Comparison of ENCODE assay signal across 18 cellular contexts in the genomic region with DNA sequence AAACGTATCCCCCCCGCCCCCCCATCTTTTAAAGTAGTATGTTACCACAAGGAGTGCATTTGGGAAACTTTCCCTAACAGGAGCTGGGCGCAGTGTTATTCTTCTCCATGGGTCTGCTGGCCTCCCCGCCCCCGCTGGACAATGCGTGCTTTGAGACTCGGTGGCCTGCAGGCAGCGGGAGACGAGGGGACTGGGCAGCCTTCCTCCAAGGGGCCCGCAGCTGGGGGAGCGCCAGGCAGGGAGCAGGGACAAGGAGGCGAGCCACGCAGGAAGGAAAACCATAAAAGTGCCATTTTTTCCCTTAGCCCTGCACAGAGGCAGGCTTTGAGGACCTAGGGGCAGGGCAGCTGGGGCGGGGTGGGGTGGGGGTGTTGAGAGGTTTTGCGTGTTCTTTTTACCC. TPM values are rescaled to one million over a fixed set of nuclear protein-coding genes. Genes with fewer than 3 reads are reported as not detected.
DNase-seq lines count a peak whose midpoint lies in the region; ATAC-seq and TF ChIP-seq lines count a peak whose summit lies in the region.
"Had no signal": no experiment of that assay in that cellular context is flagged by ENCODE, and none has a peak within 500 bp of the region (broad histone marks: within the 10 kb centered on the region; RNA-seq: fewer than 3 reads in every experiment).

No MANE protein-coding gene starts in this region.

- H3K18ac ChIP-seq in mesenchymal stem cell (ENCODE audit: low read depth in 1 of 2, low read length in 2 of 2) = no peak overlapping the region

- no peak overlapping the region for H3K23ac ChIP-seq in mesenchymal stem cell (ENCODE audit: low read length in 2 of 2)

- H2BK15ac ChIP-seq in mesenchymal stem cell (ENCODE audit: low read depth, poor library complexity, severe bottlenecking) = no peak overlapping the region

- no peak overlapping the region for H2BK5ac ChIP-seq in mesenchymal stem cell (ENCODE audit: low read depth, low read length, poor library complexity, severe bottlenecking)

- CTCF ChIA-PET in WTC11 (lab: Charles Lee) = interaction anchor here (0.6 to 1.9 kb wide), 4 partner anchors 11 to 445 kb away, joined by 3 to 7 read pairs (median 4); no protein-coding TSS in a partner anchor
- CTCF ChIA-PET in SK-N-SH (lab: Yijun Ruan, JAX) = interaction anchor here (1.1 kb wide), 1 partner anchor 17 kb away, joined by 3 read pairs; no protein-coding TSS in a partner anchor

- H3K27me3 Mint-ChIP-seq in WTC11 (ENCODE audit: low read depth) = peaks cover 37% of the 10 kb centered on the region

- no peak overlapping the region for H3K27ac Mint-ChIP-seq in WTC11
- H3K27ac Mint-ChIP-seq: activated naive CD8-positive, alpha-beta T cell treated with anti-CD3 and anti-CD28 coated beads for 36 hours; stimulated activated effector memory CD8-positive, alpha-beta T cell treated with anti-CD3 and anti-CD28 coated beads, Interleukin-12 subunit alpha, Interleukin-12 subunit beta, amount 100 ng/mL, for 72 hours had no signal

- peaks cover 0 to 3% (median 0%) of the 10 kb centered on the region in 4 donors for H3K9me3 ChIP-seq in esophagus muscularis mucosa
- H3K9me3 ChIP-seq in mesenchymal stem cell (ENCODE audit: control insufficient read depth, low read length) = peaks cover 3% of the 10 kb centered on the region
- H3K9me3 ChIP-seq in SK-N-SH = no peaks in the 10 kb centered on the region

- no peak overlapping the region for H2BK12ac ChIP-seq in mesenchymal stem cell (ENCODE audit: low read length in 2 of 2)

- H2AK5ac ChIP-seq in mesenchymal stem cell (ENCODE audit: low read length, severe bottlenecking) = no peak overlapping the region

- TF ChIP-seq CTCF in WTC11 (IDR thresholded peaks at IDR 0.05) = no peak
- TF ChIP-seq CTCF in esophagus muscularis mucosa (IDR thresholded peaks at IDR 0.05) = no peak
- TF ChIP-seq CTCF in SK-N-SH (IDR thresholded peaks at IDR 0.05) = no peak

- H3F3A ChIP-seq in SK-N-SH (replicated peaks; ENCODE audit: insufficient read depth) = no peaks in the 10 kb centered on the region

- TF ChIP-seq EP300 in esophagus muscularis mucosa (IDR thresholded peaks at IDR 0.05) (no peak), SK-N-SH (IDR thresholded peaks at IDR 0.05; ENCODE audit: borderline replicate concordance in 1 of 2, low read depth in 1 of 2, low read length in 1 of 2) (no peak)

- no peak overlapping the region for H4K91ac ChIP-seq in mesenchymal stem cell (ENCODE audit: low read length)

- no peaks in the 10 kb centered on the region for H4K20me1 ChIP-seq in SK-N-SH (ENCODE audit: insufficient read depth)

- peaks cover 8 to 93% (median 84%) of the 10 kb centered on the region in 4 donors for H3K27me3 ChIP-seq in esophagus muscularis mucosa
- peaks cover 85 to 100% of the 10 kb centered on the region in 2 experiments for H3K27me3 ChIP-seq in mesenchymal stem cell (ENCODE audit: control insufficient read depth in 1 of 2, insufficient read depth in 1 of 2, low read length in 2 of 2)
- no peaks in the 10 kb centered on the region for H3K27me3 ChIP-seq in SK-N-SH (ENCODE audit: insufficient read depth)

- no peak overlapping the region for H2BK120ac ChIP-seq in mesenchymal stem cell (ENCODE audit: low read depth, low read length)

- H3K27ac ChIP-seq in esophagus muscularis mucosa (replicated peaks in 1 of 4) (peak overlapping the region in 1 of 4 donors; percentile 48), mesenchymal stem cell (ENCODE audit: low read length, poor library complexity, severe bottlenecking) (no peak overlapping the region), substantia nigra (ENCODE audit: low read depth, low read length, poor library complexity, severe bottlenecking) (peak overlapping the region; percentile 93), SK-N-SH (ENCODE audit: low read depth in 2 of 2, low read length in 1 of 2) (no peak overlapping the region)
- H3K27ac ChIP-seq: BLaER1 treated with 17β-estradiol and CSF1 and Interleukin-3, amounts not matched to agents 10 nM and 100 nM had no signal

- no peaks in the 10 kb centered on the region for H3K9me2 ChIP-seq in SK-N-SH

- no peak for TF ChIP-seq RAD21 in SK-N-SH (IDR thresholded peaks at IDR 0.05; ENCODE audit: low read length)

- H2AFZ ChIP-seq in mesenchymal stem cell (ENCODE audit: low read depth, low read length) (no peak overlapping the region), SK-N-SH (ENCODE audit: low read depth) (no peak overlapping the region)

- H3K36me3 ChIP-seq in esophagus muscularis mucosa (no peaks in the 10 kb centered on the region), mesenchymal stem cell (ENCODE audit: control insufficient read depth in 1 of 2, insufficient read depth in 2 of 2, low read depth in 1 of 2, low read length in 2 of 2) (no peaks in the 10 kb centered on the region), SK-N-SH (replicated peaks in 1 of 2; ENCODE audit: control insufficient read depth in 1 of 2, insufficient read depth in 2 of 2, low read length in 1 of 2) (no peaks in the 10 kb centered on the region)
- H3K36me3 ChIP-seq: BLaER1 treated with 17β-estradiol and CSF1 and Interleukin-3, amounts not matched to agents 10 nM and 100 nM had no signal

- H3K14ac ChIP-seq in mesenchymal stem cell (ENCODE audit: low read length in 2 of 2) = no peak overlapping the region

- no peak overlapping the region for H4K8ac ChIP-seq in mesenchymal stem cell (ENCODE audit: low read length)

- 16% methylated on average over 12 of the region's 15 CpGs for WGBS in esophagus muscularis mucosa
- WGBS in mesenchymal stem cell = 2% methylated on average over 8 of the region's 15 CpGs
- WGBS in SK-N-SH (ENCODE audit: low lambda C conversion rate) = 85% methylated on average over 15 of the region's 15 CpGs

- POLR2A ChIA-PET in WTC11 (lab: Charles Lee) (interaction anchor here (0.6 to 2.4 kb wide), 3 partner anchors 15 to 503 kb away, joined by 3 to 8 read pairs (median 6); no protein-coding TSS in a partner anchor), SK-N-SH (lab: Yijun Ruan, JAX) (no interaction called here)

- peaks cover 84% of the 10 kb centered on the region for H3K4me1 Mint-ChIP-seq in WTC11

- H3K9ac ChIP-seq in mesenchymal stem cell (ENCODE audit: low read length) (no peak overlapping the region), SK-N-SH (no peak overlapping the region)
- H3K9ac ChIP-seq: BLaER1 treated with 17β-estradiol and CSF1 and Interleukin-3, amounts not matched to agents 10 nM and 100 nM had no signal

- intact Hi-C loops in esophagus muscularis mucosa (cut with DNase I) = no loop called here

- H3K4me3 Mint-ChIP-seq in WTC11 = peak overlapping the region; percentile 68
- H3K4me3 Mint-ChIP-seq: activated naive CD8-positive, alpha-beta T cell treated with anti-CD3 and anti-CD28 coated beads for 36 hours had no signal

- no peaks in the 10 kb centered on the region for H3K9me3 Mint-ChIP-seq in WTC11

- peaks cover 2% of the 10 kb centered on the region; the same call in 1 of the 2 replicates for H3K36me3 Mint-ChIP-seq in WTC11
- H3K36me3 Mint-ChIP-seq: stimulated activated effector memory CD8-positive, alpha-beta T cell treated with anti-CD3 and anti-CD28 coated beads, Interleukin-12 subunit alpha, Interleukin-12 subunit beta, amount 100 ng/mL, for 72 hours had no signal

- DNase-seq in WTC11 (ENCODE audit: low spot score) (no peak), esophagus muscularis mucosa (ENCODE audit: extremely low spot score) (no peak), mesenchymal stem cell (no peak), substantia nigra (lab: John Stamatoyannopoulos, UW) (peak in 47 of 49 donors; percentile 31 to 87 (median 72)), DMS53 treated with DMSO at 0.1 percent for 48 hours (lab: John Stamatoyannopoulos, UW; ENCODE audit: unreplicated experiment) (no peak), AG08395 (ENCODE audit: low spot score) (no peak), SK-N-SH (no peak), activated gamma-delta T cell (lab: John Stamatoyannopoulos, UW) (no peak)
- DNase-seq: activated CD4-positive, alpha-beta T cell treated with anti-CD3 and anti-CD28 coated beads, Interleukin-2, amount 50 U/mL, for 48 hours; activated naive CD8-positive, alpha-beta T cell treated with anti-CD3 and anti-CD28 coated beads for 36 hours; activated T-cell treated with anti-CD3 and anti-CD28 coated beads, Interleukin-2, amount 50 U/mL, for 24 hours; effector CD8-positive, alpha-beta T cell; left ventricle myocardium superior; NCI-H2227 treated with DMSO at 0.1 percent for 48 hours; trophoblast cell had no signal

- H3K4me1 ChIP-seq in esophagus muscularis mucosa (peaks cover 7 to 35% (median 26%) of the 10 kb centered on the region in 4 donors), mesenchymal stem cell (ENCODE audit: control insufficient read depth, insufficient read depth, low read depth, low read length) (peaks cover 14% of the 10 kb centered on the region), SK-N-SH (ENCODE audit: control insufficient read depth in 1 of 2, insufficient read depth in 2 of 2, low read depth in 1 of 2, low read length in 1 of 2) (peaks cover 0 to 3% of the 10 kb centered on the region in 2 experiments; a peak in 2 of 4 replicates)
- H3K4me1 ChIP-seq: BLaER1 treated with 17β-estradiol and CSF1 and Interleukin-3, amounts not matched to agents 10 nM and 100 nM had no signal

- H3K4ac ChIP-seq in mesenchymal stem cell (ENCODE audit: low read depth in 1 of 2, low read length in 2 of 2) = no peak overlapping the region

- ATAC-seq in WTC11 = 0 out of 2 replicates have a peak, but pooled peaks have one; percentile 1
- ATAC-seq: HCT116; left ventricle myocardium superior; stimulated activated effector memory CD8-positive, alpha-beta T cell treated with anti-CD3 and anti-CD28 coated beads, Interleukin-12 subunit alpha, Interleukin-12 subunit beta, amount 100 ng/mL, for 72 hours had no signal

- no peaks in the 10 kb centered on the region for H3K79me2 ChIP-seq in SK-N-SH (ENCODE audit: insufficient read depth)

- no peak for TF ChIP-seq POLR2A in esophagus muscularis mucosa (IDR thresholded peaks at IDR 0.05; ENCODE audit: low read depth)

- H3K4me2 ChIP-seq in mesenchymal stem cell (ENCODE audit: low read length, poor library complexity, severe bottlenecking) (peak overlapping the region; percentile 47), SK-N-SH (no peak overlapping the region)
- H3K4me2 ChIP-seq: BLaER1 treated with 17β-estradiol and CSF1 and Interleukin-3, amounts not matched to agents 10 nM and 100 nM had no signal

- H3K79me1 ChIP-seq in mesenchymal stem cell (replicated peaks; ENCODE audit: low read length, poor library complexity, severe bottlenecking) = no peaks in the 10 kb centered on the region

- peak overlapping the region in 3 of 4 donors; percentile 39 to 54 (median 43) for H3K4me3 ChIP-seq in esophagus muscularis mucosa
- H3K4me3 ChIP-seq in mesenchymal stem cell (ENCODE audit: insufficient read depth in 1 of 2, low read depth in 1 of 2, low read length in 2 of 2) = no peak overlapping the region
- H3K4me3 ChIP-seq in SK-N-SH (ENCODE audit: low read depth in 2 of 2, low read length in 1 of 2) = no peak overlapping the region
- H3K4me3 ChIP-seq: BLaER1 treated with 17β-estradiol and CSF1 and Interleukin-3, amounts not matched to agents 10 nM and 100 nM had no signal

RNA-seq across cellular contexts. Expression of gene SOX2, which starts 14.1 kb away (rescaled TPM):
- total RNA-seq in WTC11 (2021) = 189 to 245 TPM (median 239 TPM) in 3 replicates
- total RNA-seq in esophagus muscularis mucosa = 1 to 10 TPM; 2.5 to 7.3 (median 4.0) TPM
- not detected for polyA plus RNA-seq in mesenchymal stem cell (2013, experiment 1 of 2)
- polyA plus RNA-seq in mesenchymal stem cell (2013, experiment 2 of 2) = not detected
- polyA plus RNA-seq in SK-N-SH (2012; rRNA removed) = 0.10 and 0.13 TPM in 2 replicates
- 0.12 and 0.16 TPM in 2 replicates for polyA plus RNA-seq in SK-N-SH (2012; cell fraction: cytosol; rRNA removed)
- 0.02 and 0.14 TPM in 2 replicates for polyA plus RNA-seq in SK-N-SH (2012; cell fraction: nucleus; rRNA removed)
- total RNA-seq: activated naive CD8-positive, alpha-beta T cell treated with anti-CD3 and anti-CD28 coated beads for 36 hours had no signal

Comparison
In these comparisons a context has a peak if more than half of its experiments do, and no peak if none do; other contexts are left out.
1. DNase-seq: peak in substantia nigra (47 of 49); none in WTC11 (single experiment), esophagus muscularis mucosa (single experiment), mesenchymal stem cell (single experiment), DMS53 treated with DMSO at 0.1 percent for 48 hours (single experiment), AG08395 (single experiment), SK-N-SH (single experiment) and activated gamma-delta T cell (single experiment).
2. H3K4me3 ChIP-seq: peak in esophagus muscularis mucosa (3 of 4); none in mesenchymal stem cell (0 of 2) and SK-N-SH (0 of 2).
3. RNA of gene SOX2, which starts 14.1 kb away (total RNA-seq): 189 to 245 TPM in WTC11; 2.5 to 7.3 TPM in esophagus muscularis mucosa; every median in the first group is over 10 times any median in the second.